ENCODE assay signal across 2 cellular contexts in the genomic region with DNA sequence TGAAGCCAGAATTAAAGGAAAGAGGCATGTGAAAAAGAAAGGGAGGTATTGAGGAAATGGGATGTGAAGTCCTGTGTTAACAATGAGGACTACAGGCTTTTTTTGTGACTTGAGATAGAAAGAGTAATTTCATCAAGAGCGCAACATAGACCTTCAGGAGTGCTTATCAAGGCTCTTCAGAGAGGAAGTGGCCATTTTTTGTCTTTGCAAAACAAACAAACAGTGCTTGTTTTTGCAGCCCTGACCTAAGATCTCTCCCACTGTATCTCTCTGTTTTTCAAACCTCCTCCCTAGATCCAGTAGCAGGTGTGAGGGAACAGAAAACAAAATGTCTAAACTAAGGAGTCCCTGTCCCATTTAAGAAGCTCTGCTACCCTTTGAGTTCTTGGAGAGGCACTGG.
TF ChIP-seq lines count a peak whose summit lies in the region.

No MANE protein-coding gene starts in this region.

TF ChIP-seq in IMR-90, 13 proteins besides CTCF, POLR2A, EP300 and RAD21:
- TF ChIP-seq, protein P1, sequence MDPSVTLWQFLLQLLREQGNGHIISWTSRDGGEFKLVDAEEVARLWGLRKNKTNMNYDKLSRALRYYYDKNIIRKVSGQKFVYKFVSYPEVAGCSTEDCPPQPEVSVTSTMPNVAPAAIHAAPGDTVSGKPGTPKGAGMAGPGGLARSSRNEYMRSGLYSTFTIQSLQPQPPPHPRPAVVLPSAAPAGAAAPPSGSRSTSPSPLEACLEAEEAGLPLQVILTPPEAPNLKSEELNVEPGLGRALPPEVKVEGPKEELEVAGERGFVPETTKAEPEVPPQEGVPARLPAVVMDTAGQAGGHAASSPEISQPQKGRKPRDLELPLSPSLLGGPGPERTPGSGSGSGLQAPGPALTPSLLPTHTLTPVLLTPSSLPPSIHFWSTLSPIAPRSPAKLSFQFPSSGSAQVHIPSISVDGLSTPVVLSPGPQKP (IDR thresholded peaks at IDR 0.05; ENCODE audit: borderline replicate concordance, low read depth, low read length), result no peak
- no peak for TF ChIP-seq FOS (IDR thresholded peaks at IDR 0.05; ENCODE audit: low read depth, low read length)
- TF ChIP-seq NFE2L2 (IDR thresholded peaks at IDR 0.05; ENCODE audit: low read depth, low read length), result no peak
- TF ChIP-seq, protein P2, sequence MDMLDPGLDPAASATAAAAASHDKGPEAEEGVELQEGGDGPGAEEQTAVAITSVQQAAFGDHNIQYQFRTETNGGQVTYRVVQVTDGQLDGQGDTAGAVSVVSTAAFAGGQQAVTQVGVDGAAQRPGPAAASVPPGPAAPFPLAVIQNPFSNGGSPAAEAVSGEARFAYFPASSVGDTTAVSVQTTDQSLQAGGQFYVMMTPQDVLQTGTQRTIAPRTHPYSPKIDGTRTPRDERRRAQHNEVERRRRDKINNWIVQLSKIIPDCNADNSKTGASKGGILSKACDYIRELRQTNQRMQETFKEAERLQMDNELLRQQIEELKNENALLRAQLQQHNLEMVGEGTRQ (IDR thresholded peaks at IDR 0.05; ENCODE audit: low read depth, low read length), result no peak
- TF ChIP-seq SMC3 (IDR thresholded peaks at IDR 0.05; ENCODE audit: low read depth, low read length), result no peak
- no peak for TF ChIP-seq MAFK (IDR thresholded peaks at IDR 0.05; ENCODE audit: low read depth, low read length)
- TF ChIP-seq RFX5 (IDR thresholded peaks at IDR 0.05; ENCODE audit: low read depth, low read length), result no peak
- TF ChIP-seq RCOR1 (IDR thresholded peaks at IDR 0.05; ENCODE audit: insufficient replicate concordance, low read length), result no peak
- TF ChIP-seq MXI1 (IDR thresholded peaks at IDR 0.05; ENCODE audit: borderline replicate concordance, low read depth, low read length), result no peak

TF ChIP-seq in K562, 482 proteins besides CTCF, POLR2A, EP300 and RAD21:
- TF ChIP-seq SOX6 (IDR thresholded peaks at IDR 0.05) (peak; percentile 44; the same call in 1 of the 2 replicates), ZC3H4 (CRISPR knock-in tag; IDR thresholded peaks at IDR 0.05; ENCODE audit: borderline replicate concordance) (no peak), NR4A1 (CRISPR knock-in tag; IDR thresholded peaks at IDR 0.05) (no peak), NR4A1 (tag; IDR thresholded peaks at IDR 0.05) (no peak), PRMT5 (CRISPR knock-in tag; IDR thresholded peaks at IDR 0.05) (no peak), NR2C1 (IDR thresholded peaks at IDR 0.05) (no peak), NR2C1 (tag; IDR thresholded peaks at IDR 0.05) (no peak), MBD2 (IDR thresholded peaks at IDR 0.05; ENCODE audit: borderline replicate concordance, low read depth) (no peak), FOXJ3 (CRISPR knock-in tag; IDR thresholded peaks at IDR 0.05) (no peak), ARID1B (IDR thresholded peaks at IDR 0.05) (peak; percentile 28; the same call in 1 of the 2 replicates), SIN3B (IDR thresholded peaks at IDR 0.05; ENCODE audit: low read depth) (no peak), ZNF830 (CRISPR knock-in tag; IDR thresholded peaks at IDR 0.05) (no peak), KAT8 (IDR thresholded peaks at IDR 0.05; ENCODE audit: low read depth) (no peak), ZNF398 (CRISPR knock-in tag; IDR thresholded peaks at IDR 0.05) (no peak), BDP1 (IDR thresholded peaks at IDR 0.05; ENCODE audit: insufficient read depth, insufficient read length) (no peak), NEUROD1 (IDR thresholded peaks at IDR 0.05; ENCODE audit: borderline replicate concordance, low read depth, low read length, partially characterized antibody) (no peak), SPI1 (IDR thresholded peaks at IDR 0.05; ENCODE audit: borderline replicate concordance, low read depth, low read length) (peak; percentile 67; the same call in 1 of the 2 replicates), HMGN3 (IDR thresholded peaks at IDR 0.05; ENCODE audit: borderline replicate concordance, extremely low read depth, insufficient read length, low read depth, low read length) (no peak), FOXP1 (CRISPR knock-in tag; IDR thresholded peaks at IDR 0.05) (no peak), POLR2G (IDR thresholded peaks at IDR 0.05; ENCODE audit: low read depth, low read length) (no peak)
- TF ChIP-seq, protein P3, sequence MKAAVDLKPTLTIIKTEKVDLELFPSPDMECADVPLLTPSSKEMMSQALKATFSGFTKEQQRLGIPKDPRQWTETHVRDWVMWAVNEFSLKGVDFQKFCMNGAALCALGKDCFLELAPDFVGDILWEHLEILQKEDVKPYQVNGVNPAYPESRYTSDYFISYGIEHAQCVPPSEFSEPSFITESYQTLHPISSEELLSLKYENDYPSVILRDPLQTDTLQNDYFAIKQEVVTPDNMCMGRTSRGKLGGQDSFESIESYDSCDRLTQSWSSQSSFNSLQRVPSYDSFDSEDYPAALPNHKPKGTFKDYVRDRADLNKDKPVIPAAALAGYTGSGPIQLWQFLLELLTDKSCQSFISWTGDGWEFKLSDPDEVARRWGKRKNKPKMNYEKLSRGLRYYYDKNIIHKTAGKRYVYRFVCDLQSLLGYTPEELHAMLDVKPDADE (conservative IDR thresholded peaks at IDR 0.05; ENCODE audit: control insufficient read depth, low read depth, low read length), result no peak
- TF ChIP-seq, protein P4, sequence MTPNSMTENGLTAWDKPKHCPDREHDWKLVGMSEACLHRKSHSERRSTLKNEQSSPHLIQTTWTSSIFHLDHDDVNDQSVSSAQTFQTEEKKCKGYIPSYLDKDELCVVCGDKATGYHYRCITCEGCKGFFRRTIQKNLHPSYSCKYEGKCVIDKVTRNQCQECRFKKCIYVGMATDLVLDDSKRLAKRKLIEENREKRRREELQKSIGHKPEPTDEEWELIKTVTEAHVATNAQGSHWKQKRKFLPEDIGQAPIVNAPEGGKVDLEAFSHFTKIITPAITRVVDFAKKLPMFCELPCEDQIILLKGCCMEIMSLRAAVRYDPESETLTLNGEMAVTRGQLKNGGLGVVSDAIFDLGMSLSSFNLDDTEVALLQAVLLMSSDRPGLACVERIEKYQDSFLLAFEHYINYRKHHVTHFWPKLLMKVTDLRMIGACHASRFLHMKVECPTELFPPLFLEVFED (CRISPR knock-in tag; conservative IDR thresholded peaks at IDR 0.05), result no peak
- TF ChIP-seq, protein P5, sequence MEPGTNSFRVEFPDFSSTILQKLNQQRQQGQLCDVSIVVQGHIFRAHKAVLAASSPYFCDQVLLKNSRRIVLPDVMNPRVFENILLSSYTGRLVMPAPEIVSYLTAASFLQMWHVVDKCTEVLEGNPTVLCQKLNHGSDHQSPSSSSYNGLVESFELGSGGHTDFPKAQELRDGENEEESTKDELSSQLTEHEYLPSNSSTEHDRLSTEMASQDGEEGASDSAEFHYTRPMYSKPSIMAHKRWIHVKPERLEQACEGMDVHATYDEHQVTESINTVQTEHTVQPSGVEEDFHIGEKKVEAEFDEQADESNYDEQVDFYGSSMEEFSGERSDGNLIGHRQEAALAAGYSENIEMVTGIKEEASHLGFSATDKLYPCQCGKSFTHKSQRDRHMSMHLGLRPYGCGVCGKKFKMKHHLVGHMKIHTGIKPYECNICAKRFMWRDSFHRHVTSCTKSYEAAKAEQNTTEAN (CRISPR knock-in tag; IDR thresholded peaks at IDR 0.05), result no peak
